7 cellular contexts compared by ENCODE assay signal in genomic region chr22:21805325-21805724, GRCh38.
DNase-seq lines count a peak whose midpoint lies in the region; ATAC-seq and TF ChIP-seq lines count a peak whose summit lies in the region.
"Not testable (repeated sequence)": the region's sequence is repeated elsewhere in the genome, so short reads cannot be mapped to it uniquely, and the experiment has no call there.

No MANE protein-coding gene starts in this region.

- not testable (repeated sequence) for H3K9me3 ChIP-seq in neutrophil

- H3K36me3 ChIP-seq in neutrophil = peaks cover 73% of the 10 kb centered on the region

- H3K4me1 Mint-ChIP-seq in activated CD4-positive, alpha-beta T cell treated with anti-CD3 and anti-CD28 coated beads, Interleukin-2, amount 10 ng/mL, durations not matched to agents 7 days and 5 days; endothelial cell (ENCODE audit: unreplicated experiment); stimulated activated naive CD8-positive, alpha-beta T cell treated with anti-CD3 and anti-CD28 coated beads, Interleukin-15, amount 100 ng/mL, for 72 hours: not testable (repeated sequence)
- peaks cover 24% of the 10 kb centered on the region for H3K4me1 Mint-ChIP-seq in activated naive CD4-positive, alpha-beta T cell treated with anti-CD3 and anti-CD28 coated beads, Interleukin-2, amount 50 U/mL, for 24 hours
- H3K4me1 Mint-ChIP-seq in dendritic cell treated with granulocyte-macrophage colony-stimulating factor and Interleukin-4, amounts not matched to agents 40 ng/mL and 50 ng/mL, for 4 days (ENCODE audit: low read depth) = peaks cover 39% of the 10 kb centered on the region
- H3K4me1 Mint-ChIP-seq in nephron = peaks cover 29% of the 10 kb centered on the region

- H3K27me3 ChIP-seq in neutrophil = not testable (repeated sequence)

- CTCF ChIA-PET in activated CD4-positive, alpha-beta T cell treated with anti-CD3 and anti-CD28 coated beads, Interleukin-2, amount 10 ng/mL, durations not matched to agents 7 days and 5 days (lab: Charles Lee) = not testable (repeated sequence)

- not testable (repeated sequence) for DNase-seq in activated CD4-positive, alpha-beta T cell treated with anti-CD3 and anti-CD28 coated beads, Interleukin-2, amount 10 ng/mL, durations not matched to agents 7 days and 5 days; endothelial cell (ENCODE audit: low spot score); stimulated activated naive CD8-positive, alpha-beta T cell treated with anti-CD3 and anti-CD28 coated beads, Interleukin-15, amount 100 ng/mL, for 72 hours

- peak overlapping the region; percentile 66 for H3K27ac ChIP-seq in neutrophil

- H3K27me3 Mint-ChIP-seq in activated CD4-positive, alpha-beta T cell treated with anti-CD3 and anti-CD28 coated beads, Interleukin-2, amount 10 ng/mL, durations not matched to agents 7 days and 5 days; activated naive CD4-positive, alpha-beta T cell treated with anti-CD3 and anti-CD28 coated beads, Interleukin-2, amount 50 U/mL, for 24 hours; dendritic cell treated with granulocyte-macrophage colony-stimulating factor and Interleukin-4, amounts not matched to agents 40 ng/mL and 50 ng/mL, for 4 days; endothelial cell (ENCODE audit: unreplicated experiment); nephron (ENCODE audit: low read depth); stimulated activated naive CD8-positive, alpha-beta T cell treated with anti-CD3 and anti-CD28 coated beads, Interleukin-15, amount 100 ng/mL, for 72 hours: not testable (repeated sequence)

- not testable (repeated sequence) for TF ChIP-seq CTCF in endothelial cell (IDR thresholded peaks at IDR 0.05; ENCODE audit: unreplicated experiment); nephron (IDR thresholded peaks at IDR 0.05; ENCODE audit: unreplicated experiment in 3 of 3); neutrophil (IDR thresholded peaks at IDR 0.05)

- H3K36me3 Mint-ChIP-seq in activated CD4-positive, alpha-beta T cell treated with anti-CD3 and anti-CD28 coated beads, Interleukin-2, amount 10 ng/mL, durations not matched to agents 7 days and 5 days (ENCODE audit: low read depth) = peaks cover 58% of the 10 kb centered on the region
- peaks cover 22% of the 10 kb centered on the region for H3K36me3 Mint-ChIP-seq in activated naive CD4-positive, alpha-beta T cell treated with anti-CD3 and anti-CD28 coated beads, Interleukin-2, amount 50 U/mL, for 24 hours
- peaks cover 77% of the 10 kb centered on the region for H3K36me3 Mint-ChIP-seq in dendritic cell treated with granulocyte-macrophage colony-stimulating factor and Interleukin-4, amounts not matched to agents 40 ng/mL and 50 ng/mL, for 4 days (ENCODE audit: low read depth)
- H3K36me3 Mint-ChIP-seq in endothelial cell (ENCODE audit: low read depth, unreplicated experiment) (peaks cover 33% of the 10 kb centered on the region), nephron (ENCODE audit: low read depth) (peaks cover 71% of the 10 kb centered on the region)

- intact Hi-C loops in dendritic cell treated with granulocyte-macrophage colony-stimulating factor and Interleukin-4, amounts not matched to agents 40 ng/mL and 50 ng/mL, for 4 days (cut with micrococcal nuclease) = loop anchor here (5.0 kb wide), 1 partner anchor 33 kb away; no protein-coding TSS in a partner anchor

- not testable (repeated sequence) for H3K4me3 ChIP-seq in neutrophil (ENCODE audit: low read depth in 1 of 2, low read length in 1 of 2)

- H3K9me3 Mint-ChIP-seq in activated CD4-positive, alpha-beta T cell treated with anti-CD3 and anti-CD28 coated beads, Interleukin-2, amount 10 ng/mL, durations not matched to agents 7 days and 5 days; activated naive CD4-positive, alpha-beta T cell treated with anti-CD3 and anti-CD28 coated beads, Interleukin-2, amount 50 U/mL, for 24 hours; dendritic cell treated with granulocyte-macrophage colony-stimulating factor and Interleukin-4, amounts not matched to agents 40 ng/mL and 50 ng/mL, for 4 days; endothelial cell (ENCODE audit: unreplicated experiment); nephron; stimulated activated naive CD8-positive, alpha-beta T cell treated with anti-CD3 and anti-CD28 coated beads, Interleukin-15, amount 100 ng/mL, for 72 hours: not testable (repeated sequence)

- POLR2A ChIA-PET in activated CD4-positive, alpha-beta T cell treated with anti-CD3 and anti-CD28 coated beads, Interleukin-2, amount 10 ng/mL, durations not matched to agents 7 days and 5 days (lab: Charles Lee) = not testable (repeated sequence)

- H3K27ac Mint-ChIP-seq in activated CD4-positive, alpha-beta T cell treated with anti-CD3 and anti-CD28 coated beads, Interleukin-2, amount 10 ng/mL, durations not matched to agents 7 days and 5 days = peak overlapping the region; percentile 41
- H3K27ac Mint-ChIP-seq in activated naive CD4-positive, alpha-beta T cell treated with anti-CD3 and anti-CD28 coated beads, Interleukin-2, amount 50 U/mL, for 24 hours = peak overlapping the region; percentile 71
- H3K27ac Mint-ChIP-seq in dendritic cell treated with granulocyte-macrophage colony-stimulating factor and Interleukin-4, amounts not matched to agents 40 ng/mL and 50 ng/mL, for 4 days = peak overlapping the region; percentile 66
- not testable (repeated sequence) for H3K27ac Mint-ChIP-seq in endothelial cell (ENCODE audit: unreplicated experiment)
- peak overlapping the region in 2 of 3 experiments; percentile 18 to 38 for H3K27ac Mint-ChIP-seq in nephron
- H3K27ac Mint-ChIP-seq in stimulated activated naive CD8-positive, alpha-beta T cell treated with anti-CD3 and anti-CD28 coated beads, Interleukin-15, amount 100 ng/mL, for 72 hours = peak overlapping the region; percentile 57 to 67

- not testable (repeated sequence) for H3K4me3 Mint-ChIP-seq in activated CD4-positive, alpha-beta T cell treated with anti-CD3 and anti-CD28 coated beads, Interleukin-2, amount 10 ng/mL, durations not matched to agents 7 days and 5 days; activated naive CD4-positive, alpha-beta T cell treated with anti-CD3 and anti-CD28 coated beads, Interleukin-2, amount 50 U/mL, for 24 hours; dendritic cell treated with granulocyte-macrophage colony-stimulating factor and Interleukin-4, amounts not matched to agents 40 ng/mL and 50 ng/mL, for 4 days; nephron; stimulated activated naive CD8-positive, alpha-beta T cell treated with anti-CD3 and anti-CD28 coated beads, Interleukin-15, amount 100 ng/mL, for 72 hours
- peak overlapping the region; percentile 59 for H3K4me3 Mint-ChIP-seq in endothelial cell (ENCODE audit: unreplicated experiment)

- peaks cover 8 to 15% of the 10 kb centered on the region in 2 experiments for H3K4me1 ChIP-seq in neutrophil (ENCODE audit: control insufficient read depth in 1 of 2, insufficient read depth in 1 of 2, low read depth in 1 of 2, low read length in 1 of 2)

- ATAC-seq in stimulated activated naive CD8-positive, alpha-beta T cell treated with anti-CD3 and anti-CD28 coated beads, Interleukin-15, amount 100 ng/mL, for 72 hours = not testable (repeated sequence)
